ENCODE assay signal across 20 cellular contexts in genomic region chr3:134081211-134081610, GRCh38. TPM values are rescaled to one million over a fixed set of nuclear protein-coding genes. Genes with fewer than 3 reads are reported as not detected.
DNase-seq lines count a peak whose midpoint lies in the region; ATAC-seq and TF ChIP-seq lines count a peak whose summit lies in the region.
"Had no signal": no experiment of that assay in that cellular context is flagged by ENCODE, and none has a peak within 500 bp of the region (broad histone marks: within the 10 kb centered on the region; RNA-seq: fewer than 3 reads in every experiment).

No MANE protein-coding gene starts in this region.

- no peak overlapping the region for H3K27ac Mint-ChIP-seq in activated CD8-positive, alpha-beta memory T cell treated with anti-CD3 and anti-CD28 coated beads, Interleukin-2, amount 10 ng/mL, durations not matched to agents 7 days and 5 days
- H3K27ac Mint-ChIP-seq: CD4-positive, alpha-beta T cell; GM23338 had no signal

- no peak overlapping the region for H3K9ac ChIP-seq in adipocyte (ENCODE audit: low read length)

- H3K36me3 Mint-ChIP-seq in activated CD8-positive, alpha-beta memory T cell treated with anti-CD3 and anti-CD28 coated beads, Interleukin-2, amount 10 ng/mL, durations not matched to agents 7 days and 5 days, result no peaks in the 10 kb centered on the region

- H3K4me1 ChIP-seq in adipocyte (ENCODE audit: control insufficient read depth, insufficient read depth, low read length) (peaks cover 34% of the 10 kb centered on the region), vagina (no peaks in the 10 kb centered on the region)
- H3K4me1 ChIP-seq: A549, Caco-2 had no signal

- DNase-seq in activated CD8-positive, alpha-beta memory T cell treated with anti-CD3 and anti-CD28 coated beads, Interleukin-2, amount 10 ng/mL, durations not matched to agents 7 days and 5 days, result peak; percentile 22
- DNase-seq in activated CD8-positive, alpha-beta memory T cell treated with anti-CD3 and anti-CD28 coated beads for 24 hours, result no peak
- no peak for DNase-seq in adipocyte (ENCODE audit: low read depth)
- DNase-seq in islet precursor cell, result peak; percentile 29
- peak; percentile 40 for DNase-seq in vagina (ENCODE audit: extremely low spot score in 2 of 2)
- no peak for DNase-seq in NCI-H1092 treated with DMSO at 0.1 percent for 48 hours (lab: John Stamatoyannopoulos, UW)
- DNase-seq in NCI-H774 (lab: John Stamatoyannopoulos, UW), result no peak
- DNase-seq: AML-193; CD4-positive, alpha-beta T cell; DMS153; DMS79; GDM1; HCEC 1CT; IMR-90 had no signal

- TF ChIP-seq POLR2A in vagina (IDR thresholded peaks at IDR 0.05), result no peak

- no peak for TF ChIP-seq CTCF in vagina (IDR thresholded peaks at IDR 0.05)

- no peak for ATAC-seq in activated CD8-positive, alpha-beta memory T cell treated with anti-CD3 and anti-CD28 coated beads, Interleukin-2, amount 10 ng/mL, durations not matched to agents 7 days and 5 days
- ATAC-seq: A549, GM23338 had no signal

- no peak overlapping the region for H3K4me3 Mint-ChIP-seq in activated CD8-positive, alpha-beta memory T cell treated with anti-CD3 and anti-CD28 coated beads, Interleukin-2, amount 10 ng/mL, durations not matched to agents 7 days and 5 days
- H3K4me3 Mint-ChIP-seq: CD4-positive, alpha-beta T cell; GM23338 had no signal

- H3K27me3 ChIP-seq in adipocyte (replicated peaks; ENCODE audit: control insufficient read depth, insufficient read depth, low read length) (no peaks in the 10 kb centered on the region), vagina (no peaks in the 10 kb centered on the region)

- H3K4me1 Mint-ChIP-seq in activated CD8-positive, alpha-beta memory T cell treated with anti-CD3 and anti-CD28 coated beads, Interleukin-2, amount 10 ng/mL, durations not matched to agents 7 days and 5 days, result no peaks in the 10 kb centered on the region
- H3K4me1 Mint-ChIP-seq: GM23338 had no signal

- no peaks in the 10 kb centered on the region for H3K36me3 ChIP-seq in adipocyte (ENCODE audit: control insufficient read depth, insufficient read depth, low read length, severe bottlenecking)
- no peaks in the 10 kb centered on the region for H3K36me3 ChIP-seq in vagina

- peak overlapping the region; percentile 47 for H3K4me3 ChIP-seq in adipocyte (ENCODE audit: low read length)
- no peak overlapping the region for H3K4me3 ChIP-seq in vagina
- H3K4me3 ChIP-seq: A549, GM23338 had no signal

- H3K27ac ChIP-seq in vagina, result no peak overlapping the region
- H3K27ac ChIP-seq: 22Rv1, A549, C4-2B, HL-60 had no signal

- H3K9me3 Mint-ChIP-seq in activated CD8-positive, alpha-beta memory T cell treated with anti-CD3 and anti-CD28 coated beads, Interleukin-2, amount 10 ng/mL, durations not matched to agents 7 days and 5 days (ENCODE audit: low read depth), result no peaks in the 10 kb centered on the region

- intact Hi-C loops in vagina (cut with DNase I), result no loop called here

- peaks cover 8% of the 10 kb centered on the region for H3K27me3 Mint-ChIP-seq in activated CD8-positive, alpha-beta memory T cell treated with anti-CD3 and anti-CD28 coated beads, Interleukin-2, amount 10 ng/mL, durations not matched to agents 7 days and 5 days

- CTCF ChIA-PET in activated CD8-positive, alpha-beta memory T cell treated with anti-CD3 and anti-CD28 coated beads, Interleukin-2, amount 10 ng/mL, durations not matched to agents 7 days and 5 days (lab: Charles Lee), result no interaction called here

- peaks cover 13% of the 10 kb centered on the region for H3K9me3 ChIP-seq in adipocyte (ENCODE audit: control insufficient read depth, low read length)
- no peaks in the 10 kb centered on the region for H3K9me3 ChIP-seq in vagina

RNA-seq across cellular contexts. Expression of gene SLCO2A1, which starts 51.5 kb away (rescaled TPM):
- not detected for total RNA-seq in activated CD8-positive, alpha-beta memory T cell treated with anti-CD3 and anti-CD28 coated beads, Interleukin-2, amount 10 ng/mL, durations not matched to agents 7 days and 5 days
- total RNA-seq in vagina, result 40.3 TPM
- total RNA-seq: CD4-positive, alpha-beta T cell had no signal

Comparison
In these comparisons a context has a peak if more than half of its experiments do, and no peak if none do; other contexts are left out.
1. DNase-seq: peak in activated CD8-positive, alpha-beta memory T cell treated with anti-CD3 and anti-CD28 coated beads, Interleukin-2, amount 10 ng/mL, durations not matched to agents 7 days and 5 days (single experiment), islet precursor cell (single experiment) and vagina (2 of 2); none in activated CD8-positive, alpha-beta memory T cell treated with anti-CD3 and anti-CD28 coated beads for 24 hours (single experiment), adipocyte (single experiment), NCI-H1092 treated with DMSO at 0.1 percent for 48 hours (single experiment) and NCI-H774 (single experiment).
2. RNA of gene SLCO2A1, which starts 51.5 kb away (total RNA-seq): 40.3 TPM in vagina (single experiment); not detected in activated CD8-positive, alpha-beta memory T cell treated with anti-CD3 and anti-CD28 coated beads, Interleukin-2, amount 10 ng/mL, durations not matched to agents 7 days and 5 days; every median in the first group is over 10 times any median in the second.